Comparison of ENCODE assay signal across 1 cellular context in genomic region chr21:35436899-35437298, GRCh38.
TF ChIP-seq lines count a peak whose summit lies in the region.

No MANE protein-coding gene starts in this region.

TF ChIP-seq in HepG2, 621 proteins besides CTCF, POLR2A, EP300 and RAD21 (continued from another document):
- TF ChIP-seq KLF6 (CRISPR knock-in tag; IDR thresholded peaks at IDR 0.05) = no peak
- no peak for TF ChIP-seq EHMT2 (IDR thresholded peaks at IDR 0.05; ENCODE audit: borderline replicate concordance, low read depth, low read length)
- TF ChIP-seq SMC3 (IDR thresholded peaks at IDR 0.05; ENCODE audit: low read length) = no peak
TF ChIP-seq in HepG2: peak in this region for 0.
